ENCODE assay signal across 9 cellular contexts in genomic region chr2:132037527-132038178, GRCh38.
DNase-seq lines count a peak whose midpoint lies in the region; ATAC-seq, FAIRE-seq and TF ChIP-seq lines count a peak whose summit lies in the region.
"Had no signal": no experiment of that assay in that cellular context is flagged by ENCODE, and none has a peak within 500 bp of the region (broad histone marks: within the 10 kb centered on the region; RNA-seq: fewer than 3 reads in every experiment).

No MANE protein-coding gene starts in this region.

- CTCF ChIA-PET in Calu3 (lab: Charles Lee): no interaction called here
- CTCF ChIA-PET in endothelial cell of umbilical vein (lab: Charles Lee): interaction anchor here (0.7 to 1.1 kb wide), 2 partner anchors 235 to 621 kb away, joined by 3 read pairs; no protein-coding TSS in a partner anchor

- TF ChIP-seq CTCF in Calu3 (IDR thresholded peaks at IDR 0.05; ENCODE audit: unreplicated experiment) (no peak), endothelial cell of umbilical vein (IDR thresholded peaks at IDR 0.05; ENCODE audit: extremely low read depth in 1 of 2, insufficient read depth in 1 of 2, low read depth in 1 of 2, low read length in 2 of 2) (no peak), nephron progenitor cell (IDR thresholded peaks at IDR 0.05) (no peak)

- H3K36me3 Mint-ChIP-seq in Calu3 (ENCODE audit: insufficient read depth, unreplicated experiment): peaks cover 12% of the 10 kb centered on the region
- H3K36me3 Mint-ChIP-seq in nephron progenitor cell (ENCODE audit: low read depth): no peaks in the 10 kb centered on the region
- H3K36me3 Mint-ChIP-seq in stimulated activated effector memory CD8-positive, alpha-beta T cell treated with anti-CD3 and anti-CD28 coated beads, Interleukin-12 subunit alpha, Interleukin-12 subunit beta, amount 100 ng/mL, for 72 hours: no peaks in the 10 kb centered on the region

- BruUV-seq in Calu3 (replicated peaks; lab: Mats Ljungman, UMichigan): no TSS peak
- BruUV-seq in endothelial cell of umbilical vein (replicated peaks; lab: Mats Ljungman, UMichigan): no TSS peak

- POLR2A ChIA-PET in endothelial cell of umbilical vein (lab: Charles Lee): no interaction called here

- peaks cover 15 to 28% of the 10 kb centered on the region in 2 experiments for H3K27me3 ChIP-seq in endothelial cell of umbilical vein (ENCODE audit: control insufficient read depth in 2 of 2, insufficient read depth in 2 of 2, low read length in 2 of 2)

- no peak for ATAC-seq in GM18873 (IDR thresholded peaks at IDR 0.05; ENCODE audit: low FRiP score, unreplicated experiment)
- ATAC-seq in stimulated activated effector memory CD8-positive, alpha-beta T cell treated with anti-CD3 and anti-CD28 coated beads, Interleukin-12 subunit alpha, Interleukin-12 subunit beta, amount 100 ng/mL, for 72 hours: no peak
- ATAC-seq in GM19035 (IDR thresholded peaks at IDR 0.05; ENCODE audit: unreplicated experiment): no peak
- ATAC-seq in GM18858 (IDR thresholded peaks at IDR 0.05; ENCODE audit: unreplicated experiment): no peak

- H3K4me3 Mint-ChIP-seq in Calu3 (ENCODE audit: low read depth, unreplicated experiment) (peak overlapping the region; percentile 74), nephron progenitor cell (peak overlapping the region; percentile 93)
- no peak overlapping the region for H3K4me3 Mint-ChIP-seq in stimulated activated effector memory CD8-positive, alpha-beta T cell treated with anti-CD3 and anti-CD28 coated beads, Interleukin-12 subunit alpha, Interleukin-12 subunit beta, amount 100 ng/mL, for 72 hours

- no peaks in the 10 kb centered on the region for H3K9me3 Mint-ChIP-seq in Calu3 (ENCODE audit: low read depth, unreplicated experiment)
- H3K9me3 Mint-ChIP-seq in nephron progenitor cell: peaks cover 7% of the 10 kb centered on the region
- H3K9me3 Mint-ChIP-seq in stimulated activated effector memory CD8-positive, alpha-beta T cell treated with anti-CD3 and anti-CD28 coated beads, Interleukin-12 subunit alpha, Interleukin-12 subunit beta, amount 100 ng/mL, for 72 hours: peaks cover 7% of the 10 kb centered on the region

- peak overlapping the region; percentile 51 for H2AFZ ChIP-seq in endothelial cell of umbilical vein (ENCODE audit: low read depth, low read length)

- FAIRE-seq in endothelial cell of umbilical vein (lab: Jason Lieb, UNC): no peak
- FAIRE-seq: islet of Langerhans had no signal

- peak overlapping the region; percentile 31 for H3K4me2 ChIP-seq in endothelial cell of umbilical vein (ENCODE audit: insufficient read depth, low read length)

- H3K9me1 ChIP-seq in endothelial cell of umbilical vein (replicated peaks; ENCODE audit: control insufficient read depth, extremely low read depth, insufficient read depth, low read length): no peaks in the 10 kb centered on the region

- no peaks in the 10 kb centered on the region for H4K20me1 ChIP-seq in endothelial cell of umbilical vein (replicated peaks; ENCODE audit: control insufficient read depth, extremely low read depth, insufficient read depth, low read length)

- dilution Hi-C loops in endothelial cell of umbilical vein (cut with MboI; ENCODE audit: extremely low pct_ligation_motif_present, low sequenced_read_pairs): no loop called here

- no peak overlapping the region for H3K9ac ChIP-seq in endothelial cell of umbilical vein (replicated peaks; ENCODE audit: extremely low read depth, insufficient read depth, low read length)

- DNase-seq in Calu3 (peak; percentile 14), MV-4-11 (lab: John Stamatoyannopoulos, UW) (peak; percentile 3), endothelial cell of umbilical vein (ENCODE audit: low read depth, low spot score) (peak; percentile 3), nephron progenitor cell (peak; percentile 68)
- DNase-seq in stimulated activated effector memory CD8-positive, alpha-beta T cell treated with anti-CD3 and anti-CD28 coated beads, Interleukin-12 subunit alpha, Interleukin-12 subunit beta, amount 100 ng/mL, for 72 hours (ENCODE audit: low spot score in 2 of 2): no peak

- intact Hi-C loops in Calu3 (cut with micrococcal nuclease; ENCODE audit: unreplicated experiment): no loop called here
- intact Hi-C loops in endothelial cell of umbilical vein (cut with micrococcal nuclease): no loop called here

- H3K27ac Mint-ChIP-seq in Calu3 (ENCODE audit: unreplicated experiment) (no peak overlapping the region), nephron progenitor cell (no peak overlapping the region)
- no peak overlapping the region for H3K27ac Mint-ChIP-seq in stimulated activated effector memory CD8-positive, alpha-beta T cell treated with anti-CD3 and anti-CD28 coated beads, Interleukin-12 subunit alpha, Interleukin-12 subunit beta, amount 100 ng/mL, for 72 hours

- peak overlapping the region in 2 of 3 experiments; percentile 43 to 44 for H3K4me3 ChIP-seq in endothelial cell of umbilical vein (replicated peaks in 1 of 3; ENCODE audit: insufficient read depth in 1 of 3, low read depth in 1 of 3, low read length in 3 of 3)

- H3K79me2 ChIP-seq in endothelial cell of umbilical vein (ENCODE audit: control insufficient read depth, insufficient read depth, low read length): no peaks in the 10 kb centered on the region

- H3K9me3 ChIP-seq in endothelial cell of umbilical vein (replicated peaks; ENCODE audit: control insufficient read depth, insufficient read depth, low read length): no peaks in the 10 kb centered on the region

- H3K4me1 ChIP-seq in endothelial cell of umbilical vein (ENCODE audit: control insufficient read depth, extremely low read depth, insufficient read depth, low read length): no peaks in the 10 kb centered on the region

- H3K4me1 Mint-ChIP-seq in Calu3 (ENCODE audit: low read depth, unreplicated experiment): peaks cover 7% of the 10 kb centered on the region
- peaks cover 7% of the 10 kb centered on the region for H3K4me1 Mint-ChIP-seq in nephron progenitor cell
- H3K4me1 Mint-ChIP-seq in stimulated activated effector memory CD8-positive, alpha-beta T cell treated with anti-CD3 and anti-CD28 coated beads, Interleukin-12 subunit alpha, Interleukin-12 subunit beta, amount 100 ng/mL, for 72 hours: no peaks in the 10 kb centered on the region

- H3K27ac ChIP-seq in endothelial cell of umbilical vein (ENCODE audit: insufficient read depth, low read depth, low read length): no peak overlapping the region

- H3K27me3 Mint-ChIP-seq in Calu3 (ENCODE audit: unreplicated experiment): peaks cover 53% of the 10 kb centered on the region
- H3K27me3 Mint-ChIP-seq in nephron progenitor cell (ENCODE audit: low read depth, poor library complexity): peaks cover 42% of the 10 kb centered on the region

- TF ChIP-seq POLR2A in endothelial cell of umbilical vein (IDR thresholded peaks at IDR 0.05; ENCODE audit: low read depth, low read length): no peak

- no peaks in the 10 kb centered on the region for H3K36me3 ChIP-seq in endothelial cell of umbilical vein (ENCODE audit: control insufficient read depth in 2 of 2, extremely low read depth in 1 of 2, insufficient read depth in 2 of 2, low read length in 2 of 2)

TF ChIP-seq in endothelial cell of umbilical vein, 7 proteins besides CTCF, POLR2A, EP300 and RAD21:
- no peak for TF ChIP-seq MYC (IDR thresholded peaks at IDR 0.05; ENCODE audit: low read depth, low read length)
- TF ChIP-seq FOS (IDR thresholded peaks at IDR 0.05; ENCODE audit: borderline replicate concordance, insufficient read depth, low read length): no peak
- no peak for TF ChIP-seq JUN (IDR thresholded peaks at IDR 0.05; ENCODE audit: borderline replicate concordance, insufficient read depth, insufficient read length, low read depth)
- TF ChIP-seq EZH2 (IDR thresholded peaks at IDR 0.05; ENCODE audit: borderline replicate concordance, low read depth, low read length, severe bottlenecking): no peak
- no peak for TF ChIP-seq MAX (IDR thresholded peaks at IDR 0.05; ENCODE audit: insufficient read depth, insufficient read length)
- TF ChIP-seq GATA2 (IDR thresholded peaks at IDR 0.05; ENCODE audit: insufficient read depth, insufficient read length, low read depth, low read length): no peak
- TF ChIP-seq POLR2AphosphoS5 (IDR thresholded peaks at IDR 0.05; ENCODE audit: insufficient read depth, low read depth, low read length): no peak

Comparison
In these comparisons a context has a peak if more than half of its experiments do, and no peak if none do; other contexts are left out.
1. DNase-seq: peak in Calu3 (single experiment), MV-4-11 (single experiment), endothelial cell of umbilical vein (single experiment) and nephron progenitor cell (single experiment); none in stimulated activated effector memory CD8-positive, alpha-beta T cell treated with anti-CD3 and anti-CD28 coated beads, Interleukin-12 subunit alpha, Interleukin-12 subunit beta, amount 100 ng/mL, for 72 hours (0 of 2).